9 cellular contexts compared by ENCODE assay signal in genomic region chr11:16986434-16987204, GRCh38. TPM values are rescaled to one million over a fixed set of nuclear protein-coding genes. Genes with fewer than 3 reads are reported as not detected.
DNase-seq lines count a peak whose midpoint lies in the region; ATAC-seq, FAIRE-seq and TF ChIP-seq lines count a peak whose summit lies in the region.
"Had no signal": no experiment of that assay in that cellular context is flagged by ENCODE, and none has a peak within 500 bp of the region (broad histone marks: within the 10 kb centered on the region; RNA-seq: fewer than 3 reads in every experiment).

No MANE protein-coding gene starts in this region.

- no peak for TF ChIP-seq EP300 in GM12878 (IDR thresholded peaks at IDR 0.05; ENCODE audit: borderline replicate concordance in 1 of 2, control insufficient read depth in 1 of 2, low read depth in 2 of 2, low read length in 2 of 2)

- no peak for TF ChIP-seq CTCF in PC-9 (conservative IDR thresholded peaks at IDR 0.05)
- no peak for TF ChIP-seq CTCF in GM12878 (IDR thresholded peaks at IDR 0.05 in 2 of 3, conservative IDR thresholded peaks at IDR 0.05 in 1 of 3; ENCODE audit: control insufficient read depth in 2 of 3, extremely low read depth in 1 of 3, insufficient read depth in 1 of 3, low read depth in 3 of 3, low read length in 3 of 3)

- H3K9me2 ChIP-seq in PC-9 (ENCODE audit: insufficient read depth), result no peaks in the 10 kb centered on the region

- CTCF ChIA-PET in PC-9 (lab: Charles Lee) (interaction anchor here (0.6 to 1.1 kb wide), 2 partner anchors 27 to 41 kb away, joined by 3 to 4 read pairs; no protein-coding TSS in a partner anchor), GM12878 (lab: Yijun Ruan, JAX) (interaction anchor here (1.4 to 1.8 kb wide), 2 partner anchors 25 to 166 kb away, joined by 3 to 5 read pairs; no protein-coding TSS in a partner anchor)

- H4K20me1 ChIP-seq in PC-9 (ENCODE audit: insufficient read depth), result no peaks in the 10 kb centered on the region
- H4K20me1 ChIP-seq in GM12878 (ENCODE audit: control insufficient read depth, insufficient read depth), result no peaks in the 10 kb centered on the region

- SMC1A ChIA-PET in GM12878 (lab: Charles Lee; ENCODE audit: uncharacterized antibody, unreplicated experiment), result interaction anchor here (1.0 to 1.5 kb wide), 5 partner anchors 8 to 77 kb away, joined by 3 to 6 read pairs (median 4); no protein-coding TSS in a partner anchor

- BruUV-seq in PC-9 (replicated peaks; lab: Mats Ljungman, UMichigan) (no TSS peak), GM12878 (replicated peaks; lab: Mats Ljungman, UMichigan) (no TSS peak)

- H3K79me2 ChIP-seq in PC-9 (ENCODE audit: low read depth), result peaks cover 64% of the 10 kb centered on the region
- no peaks in the 10 kb centered on the region for H3K79me2 ChIP-seq in GM12878 (ENCODE audit: control insufficient read depth, insufficient read depth, low read length)

- H3F3A ChIP-seq in PC-9 (ENCODE audit: insufficient read depth, low read depth), result peaks cover 64% of the 10 kb centered on the region

- in situ Hi-C loops in GM12878 (cut with MboI), result no loop called here

- FAIRE-seq in GM12878 (lab: Jason Lieb, UNC) (peak; percentile 94), small intestine (lab: Jason Lieb, UNC) (no peak)

- no peak for TF ChIP-seq POLR2A in GM12878 (IDR thresholded peaks at IDR 0.05; ENCODE audit: low read depth, low read length)

- TF ChIP-seq RAD21 in GM12878 (IDR thresholded peaks at IDR 0.05; ENCODE audit: insufficient read depth, low read depth, low read length), result no peak

- DNase-seq in NK-92 treated with Interleukin-12 subunit alpha and Interleukin-12 subunit beta, amount 100 ng/mL, for 24 hours (lab: John Stamatoyannopoulos, UW), result peak; percentile 71
- DNase-seq in NK-92 (lab: John Stamatoyannopoulos, UW; ENCODE audit: unreplicated experiment), result no peak
- DNase-seq in PC-9, result peak; percentile 81 to 88
- DNase-seq in GM12878 (ENCODE audit: low read depth, low spot score), result peak; percentile 75
- peak; percentile 100 for DNase-seq in small intestine
- no peak for DNase-seq in COLO829 (ENCODE audit: low spot score)
- no peak for DNase-seq in SJCRH30

- intact Hi-C loops in PC-9 (cut with micrococcal nuclease; ENCODE audit: unreplicated experiment) (loop anchor here (1.0 to 10.0 kb wide), 4 partner anchors 27 to 218 kb away; partner anchors contain the start of gene PIK3C2A), GM12878 (cut with micrococcal nuclease; ENCODE audit: unreplicated experiment) (loop anchor here (2.0 kb wide), 1 partner anchor 40 kb away; no protein-coding TSS in a partner anchor)

- H3K4me1 ChIP-seq in PC-9 (replicated peaks; ENCODE audit: insufficient read depth) (peaks cover 83% of the 10 kb centered on the region), GM12878 (ENCODE audit: control insufficient read depth, insufficient read depth, low read length) (peaks cover 12% of the 10 kb centered on the region), small intestine (ENCODE audit: control insufficient read depth in 2 of 2, insufficient read depth in 1 of 2, low read depth in 1 of 2, low read length in 1 of 2) (peaks cover 8 to 29% of the 10 kb centered on the region in 2 donors), SJCRH30 (peaks cover 26% of the 10 kb centered on the region)

- H3K4me3 ChIP-seq in PC-9, result peak overlapping the region; percentile 28; the same call in 1 of the 2 replicates
- H3K4me3 ChIP-seq in GM12878, result no peak overlapping the region
- no peak overlapping the region for H3K4me3 ChIP-seq in small intestine (ENCODE audit: low read depth in 1 of 2, low read length in 2 of 2)
- no peak overlapping the region for H3K4me3 ChIP-seq in SJCRH30
- H3K4me3 ChIP-seq: cardiac muscle cell had no signal

- 30% methylated on average over 5 of the region's 5 CpGs for WGBS in GM12878 (ENCODE audit: insufficient coverage, insufficient replicate concordance, low lambda C conversion rate, missing lambda C conversion rate)
- 11 to 35% (median 12%) methylated on average over 5 of the region's 5 CpGs for WGBS in small intestine, 3 donors

- RAD21 ChIA-PET in GM12878 (lab: Charles Lee; ENCODE audit: unreplicated experiment), result interaction anchor here (0.6 to 1.4 kb wide), 7 partner anchors 9 to 134 kb away, joined by 3 to 8 read pairs (median 3); partner anchors contain the start of gene RPS13

- no peak overlapping the region for H2AFZ ChIP-seq in PC-9
- no peak overlapping the region for H2AFZ ChIP-seq in GM12878 (ENCODE audit: control insufficient read depth, low read depth, low read length)

- H3K4me2 ChIP-seq in PC-9, result peak overlapping the region; percentile 81
- H3K4me2 ChIP-seq in GM12878 (ENCODE audit: control insufficient read depth, insufficient read depth), result no peak overlapping the region; the same call in 1 of the 2 replicates

- H3K9me3 ChIP-seq in PC-9 (ENCODE audit: insufficient read depth, low read depth), result no peaks in the 10 kb centered on the region
- H3K9me3 ChIP-seq in GM12878 (replicated peaks; ENCODE audit: control insufficient read depth, insufficient read depth, low read length), result no peaks in the 10 kb centered on the region
- H3K9me3 ChIP-seq in small intestine (ENCODE audit: control insufficient read depth, low read depth), result no peaks in the 10 kb centered on the region
- H3K9me3 ChIP-seq in SJCRH30 (replicated peaks), result no peaks in the 10 kb centered on the region

- H3K27me3 ChIP-seq in PC-9 (ENCODE audit: insufficient read depth, low read depth), result no peaks in the 10 kb centered on the region
- H3K27me3 ChIP-seq in GM12878 (replicated peaks in 1 of 2; ENCODE audit: control insufficient read depth in 2 of 2, insufficient read depth in 2 of 2, low read length in 1 of 2), result no peaks in the 10 kb centered on the region
- H3K27me3 ChIP-seq in small intestine (ENCODE audit: control insufficient read depth in 2 of 2, insufficient read depth in 2 of 2, low read length in 2 of 2), result no peaks in the 10 kb centered on the region
- H3K27me3 ChIP-seq in SJCRH30, result no peaks in the 10 kb centered on the region
- H3K27me3 ChIP-seq: cardiac muscle cell had no signal

- ATAC-seq in HG02885 (IDR thresholded peaks at IDR 0.05; ENCODE audit: poor library complexity, unreplicated experiment) (peak; percentile 96), GM12878 (peak; percentile 98)

- no peaks in the 10 kb centered on the region for H3K36me3 ChIP-seq in PC-9 (ENCODE audit: low read depth)
- H3K36me3 ChIP-seq in GM12878 (ENCODE audit: control insufficient read depth in 2 of 2, insufficient read depth in 2 of 2, low read length in 1 of 2), result no peaks in the 10 kb centered on the region
- H3K36me3 ChIP-seq in small intestine (ENCODE audit: control insufficient read depth in 2 of 2, insufficient read depth in 2 of 2, low read length in 2 of 2), result peaks cover 0 to 4% of the 10 kb centered on the region in 2 donors
- no peaks in the 10 kb centered on the region for H3K36me3 ChIP-seq in SJCRH30
- H3K36me3 ChIP-seq: cardiac muscle cell had no signal

- H3K27ac ChIP-seq in PC-9 (peak overlapping the region; percentile 76), GM12878 (ENCODE audit: control insufficient read depth, insufficient read depth) (no peak overlapping the region), small intestine (ENCODE audit: low read depth in 1 of 2, low read length in 1 of 2) (peak overlapping the region; percentile 87 to 97), SJCRH30 (no peak overlapping the region)
- H3K27ac ChIP-seq: cardiac muscle cell had no signal

- POLR2A ChIA-PET in PC-9 (lab: Charles Lee; ENCODE audit: unreplicated experiment), result interaction anchor here (0.7 kb wide), 2 partner anchors 14 to 28 kb away, joined by 3 read pairs; no protein-coding TSS in a partner anchor
- POLR2A ChIA-PET in GM12878 (lab: Charles Lee), result interaction anchor here (0.8 kb wide), 1 partner anchor 45 kb away, joined by 3 read pairs; no protein-coding TSS in a partner anchor

- H3K9ac ChIP-seq in GM12878 (ENCODE audit: control insufficient read depth, insufficient read depth, low read length), result no peak overlapping the region

TF ChIP-seq in GM12878, 131 proteins besides CTCF, POLR2A, EP300 and RAD21 (continues in another document):
- no peak for TF ChIP-seq SP1 (IDR thresholded peaks at IDR 0.05; ENCODE audit: low read depth, low read length)

RNA-seq across cellular contexts. Expression of gene PLEKHA7, which starts 27.6 kb away (rescaled TPM):
- total RNA-seq in PC-9 (2021) (26.9 and 28.3 TPM in 2 replicates), GM12878 (2014; rRNA removed) (2.2 and 3.6 TPM in 2 replicates), GM12878 (2014; rRNA removed; fragmentation: Illumina TruSeq; extraction: Trizol) (2.2 and 3.1 TPM in 2 replicates), GM12878 (2021) (4.5 and 5.3 TPM in 2 replicates)
- 4.2 and 4.5 TPM in 2 replicates for total RNA-seq in GM12878 (2013; cell fraction: nucleolus; rRNA removed)
- polyA plus RNA-seq in GM12878 (2011; ENCODE audit: low read depth), result 1.1 TPM
- polyA plus RNA-seq in GM12878 (2011; rRNA removed) (1.4 and 1.9 TPM in 2 replicates), GM12878 (2014; fragmentation: Illumina TruSeq; extraction: Trizol) (2.8 and 4.1 TPM in 2 replicates), GM12878 (2014; fragmentation: Nextera tagmentation; extraction: Ambion mirVana) (under 1 TPM; 0.45 to 0.57 TPM), GM12878 (2014; rRNA removed) (3.9 and 5.1 TPM in 2 replicates), GM12878 (2016; fragmentation: Nextera tagmentation; extraction: Ambion mirVana) (1 to 10 TPM; 1.1 to 1.7 TPM), small intestine (10 to 100 TPM; 28.1 to 69.3 (median 52.1) TPM)
- 1.1 TPM in 2 replicates for polyA plus RNA-seq in GM12878 (2011; cell fraction: cytosol; rRNA removed)
- 2.3 and 3.3 TPM in 2 replicates for polyA plus RNA-seq in GM12878 (2011; cell fraction: nucleus; rRNA removed)
- polyA plus RNA-seq in GM12878 (2012), result 1.5 and 2.0 TPM in 2 replicates
- 1.3 and 1.8 TPM in 2 replicates for polyA minus RNA-seq in GM12878 (2011; rRNA and poly(A)+ RNA removed)
- polyA minus RNA-seq in GM12878 (2011; cell fraction: cytosol; rRNA and poly(A)+ RNA removed), result 0.21 TPM in 1 of 2 replicates, not detected in the other
- polyA minus RNA-seq in GM12878 (2011; cell fraction: nucleus; rRNA and poly(A)+ RNA removed), result 1.5 and 2.9 TPM in 2 replicates
- total RNA-seq in SJCRH30 (2014; rRNA removed; shearing (Covaris generic)), result 0.03 TPM in 1 of 2 replicates, not detected in the other

Comparison
In these comparisons a context has a peak if more than half of its experiments do, and no peak if none do; other contexts are left out.
1. DNase-seq: peak in NK-92 treated with Interleukin-12 subunit alpha and Interleukin-12 subunit beta, amount 100 ng/mL, for 24 hours (single experiment), PC-9 (2 of 2), GM12878 (single experiment) and small intestine (single experiment); none in NK-92 (single experiment), COLO829 (single experiment) and SJCRH30 (0 of 2).
2. H3K27ac ChIP-seq: peak in PC-9 (single experiment) and small intestine (2 of 2); none in GM12878 (single experiment) and SJCRH30 (single experiment).